ENCODE assay signal across 26 cellular contexts in genomic region chr2:66693007-66693965, GRCh38.
DNase-seq lines count a peak whose midpoint lies in the region; ATAC-seq, FAIRE-seq and TF ChIP-seq lines count a peak whose summit lies in the region.
"Had no signal": no experiment of that assay in that cellular context is flagged by ENCODE, and none has a peak within 500 bp of the region (broad histone marks: within the 10 kb centered on the region; RNA-seq: fewer than 3 reads in every experiment).

No MANE protein-coding gene starts in this region.

- no peaks in the 10 kb centered on the region for H3F3A ChIP-seq in neural progenitor cell (ENCODE audit: low read depth)

- H3K4me3 ChIP-seq in adipocyte (ENCODE audit: low read length) (no peak overlapping the region), hepatocyte (no peak overlapping the region), neural progenitor cell (no peak overlapping the region), urinary bladder (ENCODE audit: low read depth, low read length) (no peak overlapping the region)
- H3K4me3 ChIP-seq: left lung, MG63, mucosa of descending colon, skin epidermis had no signal

- no peak overlapping the region for H3K27ac Mint-ChIP-seq in neural progenitor cell
- H3K27ac Mint-ChIP-seq: activated CD4-positive, alpha-beta memory T cell treated with anti-CD3 and anti-CD28 coated beads for 36 hours; activated naive CD4-positive, alpha-beta T cell treated with anti-CD3 and anti-CD28 coated beads, Interleukin-2, amount 50 U/mL, for 72 hours; activated T-helper 17 cell treated with anti-CD3 and anti-CD28 coated beads, Interleukin-2, amount 50 U/mL, for 72 hours; CD14-positive monocyte had no signal

- no peak for FAIRE-seq in frontal cortex (lab: Jason Lieb, UNC)
- FAIRE-seq: astrocyte, H1 had no signal

- H2AFZ ChIP-seq in hepatocyte (no peak overlapping the region), neural progenitor cell (replicated peaks) (peak overlapping the region; percentile 27)

- no peak overlapping the region for H3K4me3 Mint-ChIP-seq in neural progenitor cell
- H3K4me3 Mint-ChIP-seq: activated CD4-positive, alpha-beta memory T cell treated with anti-CD3 and anti-CD28 coated beads for 36 hours; activated T-helper 17 cell treated with anti-CD3 and anti-CD28 coated beads, Interleukin-2, amount 50 U/mL, for 72 hours; CD14-positive monocyte had no signal

- H3K79me2 ChIP-seq in hepatocyte (no peaks in the 10 kb centered on the region), neural progenitor cell (ENCODE audit: low read depth) (no peaks in the 10 kb centered on the region)

- H3K4me2 ChIP-seq in hepatocyte (peak overlapping the region; percentile 58), neural progenitor cell (no peak overlapping the region)

- H3K27ac ChIP-seq in hepatocyte: peak overlapping the region; percentile 18
- H3K27ac ChIP-seq in neural progenitor cell: no peak overlapping the region
- peak overlapping the region; percentile 23 for H3K27ac ChIP-seq in urinary bladder (ENCODE audit: low read depth)
- H3K27ac ChIP-seq: neutrophil, skin epidermis had no signal

- H3K27me3 ChIP-seq in adipocyte (replicated peaks; ENCODE audit: control insufficient read depth, insufficient read depth, low read length) (no peaks in the 10 kb centered on the region), hepatocyte (no peaks in the 10 kb centered on the region), neural progenitor cell (no peaks in the 10 kb centered on the region)
- H3K27me3 ChIP-seq: left lung, MG63, neutrophil had no signal

- DNase-seq in adipocyte (ENCODE audit: low read depth) (peak; percentile 7), hepatocyte (ENCODE audit: low spot score) (no peak), neural progenitor cell (ENCODE audit: low spot score) (no peak), frontal cortex (ENCODE audit: low spot score in 2 of 2) (no peak)
- DNase-seq: activated CD4-positive, alpha-beta memory T cell treated with anti-CD3 and anti-CD28 coated beads for 36 hours; activated CD4-positive, CD25-positive, alpha-beta regulatory T cell; activated CD8-positive, alpha-beta memory T cell treated with anti-CD3 and anti-CD28 coated beads, Interleukin-2, amount 50 U/mL, for 48 hours; KBM-7; left lung; MG63; mucosa of descending colon; NCI-H1436 treated with DMSO at 0.1 percent for 48 hours; NCI-H524; NK-92 treated with Interleukin-12 subunit alpha and Interleukin-12 subunit beta, amount 100 ng/mL, for 24 hours; SHP77 treated with DMSO at 0.1 percent for 48 hours; stimulated activated CD4-positive, alpha-beta T cell treated with anti-CD3 and anti-CD28 coated beads, Interleukin-1b, Interleukin-23, amount 100 ng/mL, for 48 hours had no signal

- no peaks in the 10 kb centered on the region for H3K9me2 ChIP-seq in hepatocyte (replicated peaks; ENCODE audit: insufficient read depth)

- H3K9me3 ChIP-seq in adipocyte (ENCODE audit: control insufficient read depth, low read length) (no peaks in the 10 kb centered on the region), hepatocyte (ENCODE audit: low read depth) (no peaks in the 10 kb centered on the region), neural progenitor cell (ENCODE audit: low read depth) (no peaks in the 10 kb centered on the region)
- H3K9me3 ChIP-seq: left lung, MG63, mucosa of descending colon, neutrophil had no signal

- H4K20me1 ChIP-seq in hepatocyte (ENCODE audit: insufficient read depth, poor library complexity, severe bottlenecking) (no peaks in the 10 kb centered on the region), neural progenitor cell (ENCODE audit: low read depth) (no peaks in the 10 kb centered on the region)

- peaks cover 6% of the 10 kb centered on the region for H3K27me3 Mint-ChIP-seq in neural progenitor cell (ENCODE audit: insufficient read depth, low read depth)
- H3K27me3 Mint-ChIP-seq: activated CD4-positive, alpha-beta memory T cell treated with anti-CD3 and anti-CD28 coated beads for 36 hours; activated T-helper 17 cell treated with anti-CD3 and anti-CD28 coated beads, Interleukin-2, amount 50 U/mL, for 72 hours had no signal

- H3K36me3 ChIP-seq in adipocyte (ENCODE audit: control insufficient read depth, insufficient read depth, low read length, severe bottlenecking) (no peaks in the 10 kb centered on the region), hepatocyte (replicated peaks; ENCODE audit: insufficient read depth, low read depth) (no peaks in the 10 kb centered on the region), neural progenitor cell (no peaks in the 10 kb centered on the region), urinary bladder (ENCODE audit: insufficient read depth) (no peaks in the 10 kb centered on the region)
- H3K36me3 ChIP-seq: left lung, MG63, neutrophil had no signal

- TF ChIP-seq CTCF in hepatocyte (IDR thresholded peaks at IDR 0.05; ENCODE audit: poor library complexity): no peak
- TF ChIP-seq CTCF in neural progenitor cell (IDR thresholded peaks at IDR 0.05): no peak

- no peaks in the 10 kb centered on the region for H3K36me3 Mint-ChIP-seq in neural progenitor cell
- H3K36me3 Mint-ChIP-seq: activated CD4-positive, alpha-beta memory T cell treated with anti-CD3 and anti-CD28 coated beads for 36 hours; activated naive CD4-positive, alpha-beta T cell treated with anti-CD3 and anti-CD28 coated beads, Interleukin-2, amount 50 U/mL, for 72 hours; CD14-positive monocyte had no signal

- no peaks in the 10 kb centered on the region for H3K4me1 ChIP-seq in adipocyte (ENCODE audit: control insufficient read depth, insufficient read depth, low read length)
- H3K4me1 ChIP-seq in hepatocyte (ENCODE audit: insufficient read depth): peaks cover 9% of the 10 kb centered on the region
- H3K4me1 ChIP-seq in neural progenitor cell: peaks cover 20% of the 10 kb centered on the region
- no peaks in the 10 kb centered on the region for H3K4me1 ChIP-seq in urinary bladder (ENCODE audit: insufficient read depth)
- H3K4me1 ChIP-seq: left lung had no signal

- H3K4me1 Mint-ChIP-seq in neural progenitor cell: peaks cover 54% of the 10 kb centered on the region
- H3K4me1 Mint-ChIP-seq: activated T-helper 17 cell treated with anti-CD3 and anti-CD28 coated beads, Interleukin-2, amount 50 U/mL, for 72 hours; CD14-positive monocyte had no signal

- no peak overlapping the region for H3K9ac ChIP-seq in adipocyte (ENCODE audit: low read length)
- H3K9ac ChIP-seq in neural progenitor cell: no peak overlapping the region

- H3K9me3 Mint-ChIP-seq in neural progenitor cell: no peaks in the 10 kb centered on the region
- H3K9me3 Mint-ChIP-seq: activated CD4-positive, alpha-beta memory T cell treated with anti-CD3 and anti-CD28 coated beads for 36 hours; activated T-helper 17 cell treated with anti-CD3 and anti-CD28 coated beads, Interleukin-2, amount 50 U/mL, for 72 hours had no signal

- WGBS in hepatocyte (ENCODE audit: low lambda C conversion rate, missing lambda C conversion rate): 38% methylated on average over 5 of the region's 5 CpGs
- 39% methylated on average over 5 of the region's 5 CpGs for WGBS in urinary bladder

- ATAC-seq in GM18907 (IDR thresholded peaks at IDR 0.05; ENCODE audit: unreplicated experiment) (no peak), HG03135 (IDR thresholded peaks at IDR 0.05; ENCODE audit: unreplicated experiment) (no peak)
- ATAC-seq: activated naive CD4-positive, alpha-beta T cell treated with anti-CD3 and anti-CD28 coated beads, Interleukin-2, amount 50 U/mL, for 72 hours; activated T-helper 17 cell treated with anti-CD3 and anti-CD28 coated beads, Interleukin-2, amount 50 U/mL, for 72 hours; left lung; mucosa of descending colon had no signal
